Comparison of ENCODE assay signal across 10 cellular contexts in genomic region chr12:114692558-114693531, GRCh38. TPM values are rescaled to one million over a fixed set of nuclear protein-coding genes. Genes with fewer than 3 reads are reported as not detected.
A peak's percentile ranks its signal among the peaks of the same experiment; 100 is the strongest.
DNase-seq lines count a peak whose midpoint lies in the region; ATAC-seq and TF ChIP-seq lines count a peak whose summit lies in the region.
"Had no signal": no experiment of that assay in that cellular context is flagged by ENCODE, and none has a peak within 500 bp of the region (broad histone marks: within the 10 kb centered on the region; RNA-seq: fewer than 3 reads in every experiment).

No MANE protein-coding gene starts in this region.

- no peak for TF ChIP-seq CTCF in ascending aorta (IDR thresholded peaks at IDR 0.05)

- H3K36me3 ChIP-seq in ascending aorta = no peaks in the 10 kb centered on the region

- no peak overlapping the region for H3K27ac ChIP-seq in ascending aorta

- no peaks in the 10 kb centered on the region for H3K9me3 ChIP-seq in ascending aorta

- no peak for ATAC-seq in HG03378 (IDR thresholded peaks at IDR 0.05; ENCODE audit: unreplicated experiment)
- ATAC-seq in HG03196 (IDR thresholded peaks at IDR 0.05; ENCODE audit: unreplicated experiment) = no peak

- H3K4me3 ChIP-seq in ascending aorta = peak overlapping the region; percentile 41 to 42

- H3K4me1 ChIP-seq in ascending aorta = peaks cover 0 to 2% of the 10 kb centered on the region in 2 donors

- intact Hi-C loops in ascending aorta (cut with DNase I) = no loop called here

- H3K27me3 ChIP-seq in ascending aorta = peaks cover 10% of the 10 kb centered on the region

- peak; percentile 49 for DNase-seq in ELF-1 (ENCODE audit: low read depth, low spot score)
- DNase-seq in ascending aorta (ENCODE audit: low spot score in 2 of 2) = no peak
- DNase-seq in hepatic stellate cell (ENCODE audit: low spot score) = peak; percentile 68
- DNase-seq in retina = peak; percentile 72
- DNase-seq in OCI-M2 (lab: John Stamatoyannopoulos, UW; ENCODE audit: unreplicated experiment) = no peak
- DNase-seq in DMS153 (lab: John Stamatoyannopoulos, UW) = no peak
- DNase-seq: activated CD4-positive, alpha-beta T cell treated with anti-CD3 and anti-CD28 coated beads for 48 hours; central memory CD4-positive, alpha-beta T cell had no signal

RNA-seq across cellular contexts. Expression of gene TBX3, which starts 8.9 kb away (rescaled TPM):
- 20.0 TPM for total RNA-seq in ascending aorta

Comparison
In these comparisons a context has a peak if more than half of its experiments do, and no peak if none do; other contexts are left out.
1. DNase-seq: peak in ELF-1 (single experiment), hepatic stellate cell (single experiment) and retina (single experiment); none in ascending aorta (0 of 2), OCI-M2 (single experiment) and DMS153 (single experiment).